Comparison of ENCODE assay signal across 23 cellular contexts in genomic region chr21:46340998-46341397, GRCh38. TPM values are rescaled to one million over a fixed set of nuclear protein-coding genes. Genes with fewer than 3 reads are reported as not detected.
DNase-seq lines count a peak whose midpoint lies in the region; ATAC-seq and TF ChIP-seq lines count a peak whose summit lies in the region.
"Had no signal": no experiment of that assay in that cellular context is flagged by ENCODE, and none has a peak within 500 bp of the region (broad histone marks: within the 10 kb centered on the region; RNA-seq: fewer than 3 reads in every experiment).

No MANE protein-coding gene starts in this region.

- H3K4me2 ChIP-seq in Karpas-422 (ENCODE audit: low read depth, low read length, poor library complexity, severe bottlenecking): no peak overlapping the region
- H3K4me2 ChIP-seq: BLaER1 treated with 17β-estradiol and CSF1 and Interleukin-3, amounts not matched to agents 10 nM and 100 nM had no signal

- H3K4me1 ChIP-seq in Karpas-422 (ENCODE audit: low read length): peaks cover 12% of the 10 kb centered on the region
- H3K4me1 ChIP-seq in gastrocnemius medialis: peaks cover 3 to 6% of the 10 kb centered on the region in 2 donors
- H3K4me1 ChIP-seq in testis: no peaks in the 10 kb centered on the region

- peaks cover 4% of the 10 kb centered on the region; the same call in 1 of the 2 replicates for H4K20me1 ChIP-seq in Karpas-422 (ENCODE audit: insufficient read depth, low read depth, low read length)

- peaks cover 46% of the 10 kb centered on the region for H3K36me3 ChIP-seq in Karpas-422 (ENCODE audit: insufficient read depth, low read length)
- peaks cover 0 to 37% of the 10 kb centered on the region in 2 donors for H3K36me3 ChIP-seq in gastrocnemius medialis
- H3K36me3 ChIP-seq in testis (ENCODE audit: low read depth, missing control alignments): no peaks in the 10 kb centered on the region

- CTCF ChIA-PET in activated naive CD4-positive, alpha-beta T cell treated with anti-CD3 and anti-CD28 coated beads for 36 hours (lab: Charles Lee): no interaction called here

- TF ChIP-seq CTCF in gastrocnemius medialis (IDR thresholded peaks at IDR 0.05 in 4 of 5, conservative IDR thresholded peaks at IDR 0.05 in 1 of 5) (no peak), testis (IDR thresholded peaks at IDR 0.05) (no peak)

- TF ChIP-seq POLR2A in gastrocnemius medialis (IDR thresholded peaks at IDR 0.05) (no peak), testis (IDR thresholded peaks at IDR 0.05) (no peak)

- H3K4me3 ChIP-seq in Karpas-422 (ENCODE audit: low read length) (no peak overlapping the region), gastrocnemius medialis (no peak overlapping the region), testis (no peak overlapping the region)
- H3K4me3 ChIP-seq: BLaER1 treated with 17β-estradiol and CSF1 and Interleukin-3, amounts not matched to agents 10 nM and 100 nM; GM12878 had no signal

- no peak overlapping the region for H3K4me3 Mint-ChIP-seq in activated naive CD4-positive, alpha-beta T cell treated with anti-CD3 and anti-CD28 coated beads for 36 hours
- H3K4me3 Mint-ChIP-seq: B cell; CD8-positive, alpha-beta memory T cell had no signal

- in situ Hi-C loops in gastrocnemius medialis (cut with MboI; ENCODE audit: low sequenced_read_pairs in 4 of 4): loop anchor here in 1 of 4 donors (10.0 kb wide), 1 partner anchor 54 kb away; no protein-coding TSS in a partner anchor

- H3K4me1 Mint-ChIP-seq in activated naive CD4-positive, alpha-beta T cell treated with anti-CD3 and anti-CD28 coated beads for 36 hours (ENCODE audit: low read depth): peaks cover 3% of the 10 kb centered on the region
- H3K4me1 Mint-ChIP-seq: B cell had no signal

- H3K27me3 ChIP-seq in Karpas-422 (ENCODE audit: low read length): no peaks in the 10 kb centered on the region
- no peaks in the 10 kb centered on the region for H3K27me3 ChIP-seq in gastrocnemius medialis
- no peaks in the 10 kb centered on the region for H3K27me3 ChIP-seq in testis
- H3K27me3 ChIP-seq: BLaER1 treated with 17β-estradiol and CSF1 and Interleukin-3, amounts not matched to agents 10 nM and 100 nM had no signal

- peaks cover 32% of the 10 kb centered on the region for H3K36me3 Mint-ChIP-seq in activated naive CD4-positive, alpha-beta T cell treated with anti-CD3 and anti-CD28 coated beads for 36 hours (ENCODE audit: low read depth)

- WGBS in testis, 2 donors: 95 to 98% methylated on average over 8 of the region's 8 CpGs

- no peak overlapping the region for H3K9ac ChIP-seq in Karpas-422 (ENCODE audit: low read length)
- H3K9ac ChIP-seq: BLaER1 treated with 17β-estradiol and CSF1 and Interleukin-3, amounts not matched to agents 10 nM and 100 nM had no signal

- no peaks in the 10 kb centered on the region for H3K27me3 Mint-ChIP-seq in activated naive CD4-positive, alpha-beta T cell treated with anti-CD3 and anti-CD28 coated beads for 36 hours (ENCODE audit: low read depth)
- H3K27me3 Mint-ChIP-seq: B cell; CD8-positive, alpha-beta memory T cell had no signal

- peak; percentile 35 for DNase-seq in A172 (ENCODE audit: low spot score)
- DNase-seq in Karpas-422: no peak
- DNase-seq in islet precursor cell: peak; percentile 45
- DNase-seq in gastrocnemius medialis: peak in 1 of 2 donors; percentile 45
- no peak for DNase-seq in testis
- no peak for DNase-seq in SIG-M5 (lab: John Stamatoyannopoulos, UW)
- DNase-seq in NCI-H1417 treated with DMSO at 0.1 percent for 48 hours (lab: John Stamatoyannopoulos, UW): no peak
- DNase-seq in activated naive CD4-positive, alpha-beta T cell treated with anti-CD3 and anti-CD28 coated beads for 36 hours: no peak
- DNase-seq: 8988T; CD8-positive, alpha-beta memory T cell; COR-L47; DMS 273 treated with DMSO at 0.1 percent for 48 hours; DMS53; DND-41; EL; GOT3; H7; IMR-90 had no signal

- no peak overlapping the region for H2AFZ ChIP-seq in Karpas-422 (ENCODE audit: low read length)

- H3K79me2 ChIP-seq in Karpas-422 (ENCODE audit: low read length): peaks cover 87% of the 10 kb centered on the region

- no peaks in the 10 kb centered on the region for H3K9me2 ChIP-seq in Karpas-422 (replicated peaks; ENCODE audit: insufficient read depth, low read length)

- H3K27ac Mint-ChIP-seq in activated naive CD4-positive, alpha-beta T cell treated with anti-CD3 and anti-CD28 coated beads for 36 hours: no peak overlapping the region
- H3K27ac Mint-ChIP-seq: B cell had no signal

- H3K9me3 Mint-ChIP-seq in activated naive CD4-positive, alpha-beta T cell treated with anti-CD3 and anti-CD28 coated beads for 36 hours: no peaks in the 10 kb centered on the region
- H3K9me3 Mint-ChIP-seq: CD8-positive, alpha-beta memory T cell had no signal

- no peaks in the 10 kb centered on the region for H3K9me3 ChIP-seq in Karpas-422 (ENCODE audit: low read length)
- no peaks in the 10 kb centered on the region for H3K9me3 ChIP-seq in gastrocnemius medialis
- no peaks in the 10 kb centered on the region for H3K9me3 ChIP-seq in testis

- no peak for ATAC-seq in gastrocnemius medialis
- ATAC-seq: GM12878, HCT116 had no signal

- intact Hi-C loops in gastrocnemius medialis (cut with DNase I; ENCODE audit: low total_unique reads): no loop called here
- intact Hi-C loops in testis (cut with DNase I; ENCODE audit: low total_unique reads): no loop called here
- intact Hi-C loops in activated naive CD4-positive, alpha-beta T cell treated with anti-CD3 and anti-CD28 coated beads for 36 hours (cut with micrococcal nuclease): no loop called here

- peak overlapping the region; percentile 53; the same call in 1 of the 2 replicates for H3K27ac ChIP-seq in Karpas-422 (ENCODE audit: low read length)
- H3K27ac ChIP-seq in gastrocnemius medialis: peak overlapping the region; percentile 36 to 79 (median 66)
- H3K27ac ChIP-seq in testis: no peak overlapping the region
- H3K27ac ChIP-seq: BLaER1 treated with 17β-estradiol and CSF1 and Interleukin-3, amounts not matched to agents 10 nM and 100 nM; HL-60 had no signal

RNA-seq across cellular contexts. Expression of gene PCNT, which starts 17.0 kb away (rescaled TPM):
- 20.1 and 20.5 TPM in 2 replicates for total RNA-seq in A172 (2014; rRNA removed; shearing (Covaris generic))
- total RNA-seq in Karpas-422 (2014; rRNA removed; shearing (Covaris generic); ENCODE audit: low replicate concordance): 31.5 and 31.7 TPM in 2 replicates
- total RNA-seq in gastrocnemius medialis (100 to 1,000 TPM; 200 to 431 (median 290) TPM), testis (100 to 1,000 TPM; 116 to 169 TPM)
- polyA plus RNA-seq in testis (ENCODE audit: insufficient read depth, low read depth, low replicate concordance): 44.7 TPM
- 10 to 100 TPM; 42.1 to 42.7 TPM for total RNA-seq in activated naive CD4-positive, alpha-beta T cell treated with anti-CD3 and anti-CD28 coated beads for 36 hours

RNA-seq across cellular contexts. Expression of gene C21orf58, which starts 17.3 kb away (rescaled TPM):
- 7.8 and 8.9 TPM in 2 replicates for total RNA-seq in A172 (2014; rRNA removed; shearing (Covaris generic))
- 13.9 and 31.5 TPM in 2 replicates for total RNA-seq in Karpas-422 (2014; rRNA removed; shearing (Covaris generic); ENCODE audit: low replicate concordance)
- total RNA-seq in gastrocnemius medialis (1 to 10 TPM in 1 of 4 donors, under 1 TPM in 3; 0.44 to 1.6 (median 0.74) TPM), testis (10 to 100 TPM; 13.7 to 21.6 TPM)
- polyA plus RNA-seq in testis (ENCODE audit: insufficient read depth, low read depth, low replicate concordance): 13.6 TPM
- total RNA-seq in activated naive CD4-positive, alpha-beta T cell treated with anti-CD3 and anti-CD28 coated beads for 36 hours: 10 to 100 TPM; 23.9 to 24.2 TPM

RNA-seq across cellular contexts. Expression of gene YBEY, which starts 54.9 kb away (rescaled TPM):
- 13.7 and 25.5 TPM in 2 replicates for total RNA-seq in A172 (2014; rRNA removed; shearing (Covaris generic))
- 38.5 and 88.4 TPM in 2 replicates for total RNA-seq in Karpas-422 (2014; rRNA removed; shearing (Covaris generic); ENCODE audit: low replicate concordance)
- total RNA-seq in gastrocnemius medialis (10 to 100 TPM; 11.3 to 27.9 (median 18.7) TPM), testis (10 to 100 TPM; 50.7 to 55.0 TPM)
- polyA plus RNA-seq in testis (ENCODE audit: insufficient read depth, low read depth, low replicate concordance): 141 TPM
- 10 to 100 TPM in 1 of 2 experiments, 1 to 10 TPM in 1; 9.9 to 11.0 TPM for total RNA-seq in activated naive CD4-positive, alpha-beta T cell treated with anti-CD3 and anti-CD28 coated beads for 36 hours

RNA-seq across cellular contexts. Expression of gene MCM3AP, which starts 55.6 kb away (rescaled TPM):
- total RNA-seq in A172 (2014; rRNA removed; shearing (Covaris generic)): 57.6 and 61.7 TPM in 2 replicates
- 60.5 and 139 TPM in 2 replicates for total RNA-seq in Karpas-422 (2014; rRNA removed; shearing (Covaris generic); ENCODE audit: low replicate concordance)
- total RNA-seq in gastrocnemius medialis (100 to 1,000 TPM in 1 of 4 donors, 10 to 100 TPM in 3; 52.1 to 155 (median 83.2) TPM), testis (100 to 1,000 TPM; 107 to 136 TPM)
- 68.3 TPM for polyA plus RNA-seq in testis (ENCODE audit: insufficient read depth, low read depth, low replicate concordance)
- total RNA-seq in activated naive CD4-positive, alpha-beta T cell treated with anti-CD3 and anti-CD28 coated beads for 36 hours: 10 to 100 TPM; 86.7 to 89.8 TPM

Comparison
In these comparisons a context has a peak if more than half of its experiments do, and no peak if none do; other contexts are left out.
1. DNase-seq: peak in A172 (single experiment) and islet precursor cell (single experiment); none in Karpas-422 (single experiment), testis (single experiment), SIG-M5 (single experiment), NCI-H1417 treated with DMSO at 0.1 percent for 48 hours (single experiment) and activated naive CD4-positive, alpha-beta T cell treated with anti-CD3 and anti-CD28 coated beads for 36 hours (single experiment).
2. H3K27ac ChIP-seq: peak in Karpas-422 (single experiment) and gastrocnemius medialis (4 of 4); none in testis (0 of 2).